ENCODE assay signal across 10 cellular contexts in the genomic region with DNA sequence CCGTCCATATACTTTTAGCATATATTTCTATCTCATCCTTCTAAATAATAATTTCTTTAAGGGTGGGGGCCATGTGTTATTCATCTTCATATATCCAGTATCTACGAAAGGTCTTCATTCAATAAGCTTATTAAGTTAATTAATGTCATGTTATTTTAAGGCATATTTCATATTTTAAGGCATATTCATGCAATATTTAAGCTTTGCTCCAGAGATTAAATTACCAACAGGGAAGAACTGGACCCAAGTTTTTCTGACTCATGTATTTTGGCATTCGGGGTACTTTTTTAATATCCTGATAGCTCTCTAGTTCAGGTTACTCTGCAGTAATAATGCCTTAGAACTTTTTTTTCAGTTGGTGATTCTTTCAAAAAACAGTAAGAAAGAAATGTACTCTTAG. TPM values are rescaled to one million over a fixed set of nuclear protein-coding genes. Genes with fewer than 3 reads are reported as not detected.
DNase-seq lines count a peak whose midpoint lies in the region; ATAC-seq, FAIRE-seq and TF ChIP-seq lines count a peak whose summit lies in the region.
"Had no signal": no experiment of that assay in that cellular context is flagged by ENCODE, and none has a peak within 500 bp of the region (broad histone marks: within the 10 kb centered on the region; RNA-seq: fewer than 3 reads in every experiment).

No MANE protein-coding gene starts in this region.

- TF ChIP-seq CTCF in cardiac fibroblast (IDR thresholded peaks at IDR 0.05; ENCODE audit: low read depth, low read length): no peak
- no peak for TF ChIP-seq CTCF in esophagus muscularis mucosa (IDR thresholded peaks at IDR 0.05)

- no peak overlapping the region for H3K27ac ChIP-seq in esophagus muscularis mucosa (replicated peaks in 1 of 4)
- H3K27ac ChIP-seq: pancreas had no signal

- ATAC-seq in HG03280 (IDR thresholded peaks at IDR 0.05; ENCODE audit: unreplicated experiment): peak; percentile 15
- no peak for ATAC-seq in HG02610 (IDR thresholded peaks at IDR 0.05; ENCODE audit: unreplicated experiment)

- peaks cover 12 to 55% (median 42%) of the 10 kb centered on the region in 4 donors for H3K4me1 ChIP-seq in esophagus muscularis mucosa

- H3K4me3 ChIP-seq in cardiac fibroblast (replicated peaks in 1 of 2; ENCODE audit: low read depth in 2 of 2, low read length in 2 of 2) (no peak overlapping the region), esophagus muscularis mucosa (no peak overlapping the region)
- H3K4me3 ChIP-seq: pancreas had no signal

- in situ Hi-C loops in G401 (cut with HindIII; ENCODE audit: low sequenced_read_pairs): no loop called here

- H3K36me3 ChIP-seq in esophagus muscularis mucosa: peaks cover 0 to 42% (median 10%) of the 10 kb centered on the region in 4 donors
- H3K36me3 ChIP-seq: pancreas had no signal

- 79% methylated on average over 3 of the region's 3 CpGs for WGBS in esophagus muscularis mucosa

- H3K27me3 ChIP-seq in esophagus muscularis mucosa: no peaks in the 10 kb centered on the region
- H3K27me3 ChIP-seq: pancreas had no signal

- DNase-seq in AG20443 (ENCODE audit: low spot score): peak; percentile 34
- no peak for DNase-seq in GM19239 (ENCODE audit: insufficient read length, low spot score)
- DNase-seq in cardiac fibroblast (ENCODE audit: low read depth in 2 of 2): peak; percentile 41 to 53
- DNase-seq in G401 (ENCODE audit: low spot score): no peak
- no peak for DNase-seq in hepatic stellate cell (ENCODE audit: low spot score)
- no peak for DNase-seq in esophagus muscularis mucosa (ENCODE audit: extremely low spot score)
- DNase-seq: NCI-H1436 treated with DMSO at 0.1 percent for 48 hours, pancreas had no signal

- intact Hi-C loops in esophagus muscularis mucosa (cut with DNase I): no loop called here

- no peak for TF ChIP-seq POLR2A in esophagus muscularis mucosa (IDR thresholded peaks at IDR 0.05; ENCODE audit: low read depth)

- no peaks in the 10 kb centered on the region for H3K9me3 ChIP-seq in esophagus muscularis mucosa
- H3K9me3 ChIP-seq: pancreas had no signal

- peak; percentile 33 for FAIRE-seq in GM19239 (lab: Jason Lieb, UNC)
- FAIRE-seq: pancreas had no signal

- TF ChIP-seq EP300 in esophagus muscularis mucosa (IDR thresholded peaks at IDR 0.05): no peak

RNA-seq across cellular contexts. Expression of a gene that starts 27.4 kb away (rescaled TPM):
- 6.5 and 7.6 TPM in 2 replicates for total RNA-seq in G401 (2014; rRNA removed; shearing (Covaris generic))
- total RNA-seq in esophagus muscularis mucosa: 10 to 100 TPM; 53.7 to 83.1 (median 70.8) TPM

Comparison
In these comparisons a context has a peak if more than half of its experiments do, and no peak if none do; other contexts are left out.
1. DNase-seq: peak in AG20443 (single experiment) and cardiac fibroblast (2 of 2); none in GM19239 (single experiment), G401 (single experiment), hepatic stellate cell (single experiment) and esophagus muscularis mucosa (single experiment).